23 cellular contexts compared by ENCODE assay signal in genomic region chr16:15810949-15811348, GRCh38. TPM values are rescaled to one million over a fixed set of nuclear protein-coding genes. Genes with fewer than 3 reads are reported as not detected.
DNase-seq lines count a peak whose midpoint lies in the region; ATAC-seq and TF ChIP-seq lines count a peak whose summit lies in the region.
"Had no signal": no experiment of that assay in that cellular context is flagged by ENCODE, and none has a peak within 500 bp of the region (broad histone marks: within the 10 kb centered on the region; RNA-seq: fewer than 3 reads in every experiment).

No MANE protein-coding gene starts in this region.

- DNase-seq in IMR-90 (no peak), prostate gland (ENCODE audit: low spot score) (no peak), transverse colon (no peak), lower leg skin (ENCODE audit: low spot score in 2 of 2) (no peak), HuH-7.5 (ENCODE audit: low spot score) (no peak)
- DNase-seq: activated CD4-positive, alpha-beta memory T cell treated with anti-CD3 and anti-CD28 coated beads, Interleukin-2, amount 10 ng/mL, durations not matched to agents 7 days and 5 days; activated CD4-positive, CD25-positive, alpha-beta regulatory T cell treated with anti-CD3 and anti-CD28 coated beads, Interleukin-2, amount 50 U/mL, for 72 hours; activated CD8-positive, alpha-beta memory T cell treated with anti-CD3 and anti-CD28 coated beads, Interleukin-2, amount 50 U/mL, for 4 hours; activated naive CD4-positive, alpha-beta T cell; activated naive CD8-positive, alpha-beta T cell treated with anti-CD3 and anti-CD28 coated beads, Interleukin-2, amount 50 U/mL, for 24 hours; immature natural killer cell; NCI-H146; NCI-H748 treated with DMSO at 0.1 percent for 48 hours; SHP77; stimulated activated naive B cell treated with anti-CD40 and anti-IgM and Interleukin-4, amounts not matched to agents 10 μg/mL and 1 μg/mL and 100 μg/mL, for 72 hours; T-helper 2 cell had no signal

- peaks cover 9% of the 10 kb centered on the region for H3K27me3 ChIP-seq in IMR-90 (ENCODE audit: control insufficient read depth, insufficient read depth, low read length)
- no peaks in the 10 kb centered on the region for H3K27me3 ChIP-seq in esophagus (ENCODE audit: control insufficient read depth in 1 of 2, insufficient read depth in 2 of 2, low read length in 2 of 2)
- H3K27me3 ChIP-seq in prostate gland (replicated peaks; ENCODE audit: insufficient read depth): no peaks in the 10 kb centered on the region
- no peaks in the 10 kb centered on the region for H3K27me3 ChIP-seq in transverse colon

- H3K18ac ChIP-seq in IMR-90 (ENCODE audit: low read depth, low read length): no peak overlapping the region

- no peak overlapping the region for H4K8ac ChIP-seq in IMR-90 (ENCODE audit: low read depth in 2 of 2, low read length in 2 of 2)

- 0 out of 2 replicates have a peak overlapping the region, but pooled peaks have one; percentile 5 for H2AK5ac ChIP-seq in IMR-90 (ENCODE audit: low read depth, low read length)

- H3K4me2 ChIP-seq in IMR-90 (ENCODE audit: low read depth, low read length): no peak overlapping the region

- TF ChIP-seq CTCF in IMR-90 (conservative IDR thresholded peaks at IDR 0.05; ENCODE audit: low read depth, low read length) (no peak), prostate gland (IDR thresholded peaks at IDR 0.05) (no peak), transverse colon (IDR thresholded peaks at IDR 0.05) (no peak), lower leg skin (IDR thresholded peaks at IDR 0.05) (no peak)

- H3K23ac ChIP-seq in IMR-90 (ENCODE audit: low read depth, low read length): no peak overlapping the region

- H3K9me1 ChIP-seq in IMR-90 (ENCODE audit: insufficient read depth, low read length): no peaks in the 10 kb centered on the region; the same call in 1 of the 2 replicates

- H3K4ac ChIP-seq in IMR-90 (ENCODE audit: low read depth, low read length): no peak overlapping the region

- H4K5ac ChIP-seq in IMR-90 (ENCODE audit: low read depth, low read length): no peak overlapping the region

- no peak overlapping the region for H3K56ac ChIP-seq in IMR-90 (ENCODE audit: extremely low read depth, insufficient read depth, low read length)

- no CpG with 5 or more reads among the region's 3 CpGs for WGBS in IMR-90 (ENCODE audit: extremely low coverage in 2 of 2, insufficient read length in 1 of 2), 2 experiments
- 77 to 90% methylated on average over 3 of the region's 3 CpGs for WGBS in esophagus, 2 donors
- 82% methylated on average over 3 of the region's 3 CpGs for WGBS in prostate gland
- 71 to 80% methylated on average over 1 to 3 of the region's 3 CpGs for WGBS in transverse colon (ENCODE audit: low coverage in 1 of 2), 2 donors
- WGBS in lower leg skin, 2 donors: 91 to 97% methylated on average over 3 of the region's 3 CpGs

- H2AFZ ChIP-seq in IMR-90 (replicated peaks; ENCODE audit: low read length, poor library complexity): no peak overlapping the region

- H2BK120ac ChIP-seq in IMR-90 (ENCODE audit: low read depth, low read length): no peak overlapping the region

- ATAC-seq in IMR-90 (ENCODE audit: low read depth) (no peak), HG02610 (IDR thresholded peaks at IDR 0.05; ENCODE audit: unreplicated experiment) (no peak)
- ATAC-seq: activated naive CD8-positive, alpha-beta T cell treated with anti-CD3 and anti-CD28 coated beads, Interleukin-2, amount 50 U/mL, for 24 hours; left colon; stimulated activated naive B cell treated with anti-CD40 and anti-IgM and Interleukin-4, amounts not matched to agents 10 μg/mL and 1 μg/mL and 100 μg/mL, for 72 hours had no signal

- no peak overlapping the region for H3K27ac ChIP-seq in IMR-90 (ENCODE audit: insufficient read depth, low read length)
- peak overlapping the region; percentile 33 to 61 for H3K27ac ChIP-seq in esophagus (ENCODE audit: low read depth in 2 of 2, low read length in 1 of 2)
- peak overlapping the region; percentile 0 to 71 for H3K27ac ChIP-seq in prostate gland
- peak overlapping the region; percentile 71 to 84 (median 74) for H3K27ac ChIP-seq in transverse colon
- H3K27ac ChIP-seq: suprapubic skin had no signal

- H3K14ac ChIP-seq in IMR-90 (replicated peaks; ENCODE audit: low read depth, low read length): no peak overlapping the region

- POLR2A ChIA-PET in IMR-90 (lab: Charles Lee; ENCODE audit: unreplicated experiment): no interaction called here

- TF ChIP-seq RAD21 in IMR-90 (IDR thresholded peaks at IDR 0.05; ENCODE audit: low read length): no peak

- H4K91ac ChIP-seq in IMR-90 (ENCODE audit: insufficient read depth, low read depth, low read length): no peak overlapping the region

- H3K79me1 ChIP-seq in IMR-90 (ENCODE audit: low read depth in 1 of 2, low read length in 2 of 2): no peaks in the 10 kb centered on the region

- H3K36me3 ChIP-seq in IMR-90 (ENCODE audit: control insufficient read depth, insufficient read depth, low read length) (no peaks in the 10 kb centered on the region), esophagus (ENCODE audit: control insufficient read depth in 2 of 2, insufficient read depth in 2 of 2, low read length in 1 of 2) (no peaks in the 10 kb centered on the region), prostate gland (no peaks in the 10 kb centered on the region), transverse colon (no peaks in the 10 kb centered on the region)
- H3K36me3 ChIP-seq: HAP-1, suprapubic skin had no signal

- TF ChIP-seq EP300 in transverse colon (IDR thresholded peaks at IDR 0.05; ENCODE audit: low read depth): no peak

- H3K4me3 ChIP-seq in IMR-90 (ENCODE audit: insufficient read depth, low read depth, low read length) (no peak overlapping the region), esophagus (ENCODE audit: low read depth in 1 of 2, low read length in 2 of 2) (no peak overlapping the region), prostate gland (no peak overlapping the region), transverse colon (no peak overlapping the region), lower leg skin (ENCODE audit: low read depth, poor library complexity, severe bottlenecking) (no peak overlapping the region)
- H3K4me3 ChIP-seq: HAP-1, suprapubic skin had no signal

- in situ Hi-C loops in IMR-90 (cut with MboI; ENCODE audit: low sequenced_read_pairs) (no loop called here), transverse colon (cut with MboI; ENCODE audit: low pct_ligation_motif_present in 1 of 4, low pct_unique_long_range_greater_than_20kb in 1 of 4, low sequenced_read_pairs in 3 of 4) (no loop called here)

- H3K9ac ChIP-seq in IMR-90 (ENCODE audit: low read depth, low read length): no peak overlapping the region

- H2AK9ac ChIP-seq in IMR-90 (replicated peaks; ENCODE audit: low read depth, low read length, poor library complexity): no peak overlapping the region

- H3K9me3 ChIP-seq in IMR-90 (ENCODE audit: control insufficient read depth, insufficient read depth, low read length) (peaks cover 5% of the 10 kb centered on the region), esophagus (ENCODE audit: control insufficient read depth in 2 of 2, insufficient read depth in 1 of 2, low read depth in 1 of 2, low read length in 1 of 2) (no peaks in the 10 kb centered on the region), prostate gland (no peaks in the 10 kb centered on the region), transverse colon (peaks cover 0 to 2% of the 10 kb centered on the region in 2 donors)

- H4K20me1 ChIP-seq in IMR-90 (ENCODE audit: insufficient read depth, low read length): no peaks in the 10 kb centered on the region

- H2BK5ac ChIP-seq in IMR-90 (ENCODE audit: low read depth, low read length, poor library complexity, severe bottlenecking): no peak overlapping the region

- no peak overlapping the region for H2BK15ac ChIP-seq in IMR-90 (ENCODE audit: low read depth, low read length)

- intact Hi-C loops in IMR-90 (cut with micrococcal nuclease) (no loop called here), prostate gland (cut with DNase I) (no loop called here), transverse colon (cut with DNase I; ENCODE audit: low total_unique reads) (no loop called here), lower leg skin (cut with DNase I; ENCODE audit: low total_unique reads) (no loop called here)

- CTCF ChIA-PET in IMR-90 (lab: Yijun Ruan, JAX): interaction anchor here (1.3 kb wide), 1 partner anchor 12 kb away, joined by 3 read pairs; no protein-coding TSS in a partner anchor

- TF ChIP-seq POLR2A in IMR-90 (IDR thresholded peaks at IDR 0.05; ENCODE audit: low read depth, low read length) (no peak), prostate gland (IDR thresholded peaks at IDR 0.05) (no peak), transverse colon (IDR thresholded peaks at IDR 0.05) (no peak), lower leg skin (IDR thresholded peaks at IDR 0.05) (no peak)

- peaks cover 16% of the 10 kb centered on the region for H3K4me1 ChIP-seq in IMR-90 (ENCODE audit: control insufficient read depth, insufficient read depth, low read length)
- no peaks in the 10 kb centered on the region for H3K4me1 ChIP-seq in esophagus (ENCODE audit: control insufficient read depth in 2 of 2, insufficient read depth in 2 of 2, low read length in 1 of 2)
- peaks cover 14% of the 10 kb centered on the region for H3K4me1 ChIP-seq in prostate gland (replicated peaks)
- peaks cover 11 to 42% (median 21%) of the 10 kb centered on the region in 4 donors for H3K4me1 ChIP-seq in transverse colon

- BruUV-seq in IMR-90 (replicated peaks; lab: Mats Ljungman, UMichigan): no TSS peak

- dilution Hi-C loops in IMR-90 (cut with HindIII; ENCODE audit: low sequenced_read_pairs, unreplicated experiment): no loop called here

- H2BK20ac ChIP-seq in IMR-90 (ENCODE audit: low read depth, low read length): no peak overlapping the region

TF ChIP-seq in IMR-90, 13 proteins besides CTCF, POLR2A, EP300 and RAD21 (continues in another document):
- TF ChIP-seq, protein P1, sequence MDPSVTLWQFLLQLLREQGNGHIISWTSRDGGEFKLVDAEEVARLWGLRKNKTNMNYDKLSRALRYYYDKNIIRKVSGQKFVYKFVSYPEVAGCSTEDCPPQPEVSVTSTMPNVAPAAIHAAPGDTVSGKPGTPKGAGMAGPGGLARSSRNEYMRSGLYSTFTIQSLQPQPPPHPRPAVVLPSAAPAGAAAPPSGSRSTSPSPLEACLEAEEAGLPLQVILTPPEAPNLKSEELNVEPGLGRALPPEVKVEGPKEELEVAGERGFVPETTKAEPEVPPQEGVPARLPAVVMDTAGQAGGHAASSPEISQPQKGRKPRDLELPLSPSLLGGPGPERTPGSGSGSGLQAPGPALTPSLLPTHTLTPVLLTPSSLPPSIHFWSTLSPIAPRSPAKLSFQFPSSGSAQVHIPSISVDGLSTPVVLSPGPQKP (IDR thresholded peaks at IDR 0.05; ENCODE audit: borderline replicate concordance, low read depth, low read length): no peak
- TF ChIP-seq NFE2L2 (IDR thresholded peaks at IDR 0.05; ENCODE audit: low read depth, low read length): no peak

RNA-seq across cellular contexts. Expression of gene MYH11, which starts 45.9 kb away (rescaled TPM):
- total RNA-seq in IMR-90 (2012; rRNA removed) (under 0.01 TPM in 2 replicates), prostate gland (1,000 to 10,000 TPM in 1 of 2 donors, 100 to 1,000 TPM in 1; 968 to 2,091 TPM), transverse colon (1,000 to 10,000 TPM in 2 of 4 donors, 100 to 1,000 TPM in 2; 619 to 1,914 (median 1,058) TPM), lower leg skin (100 to 1,000 TPM in 1 of 4 donors, 10 to 100 TPM in 3; 13.7 to 139 (median 39.0) TPM)
- polyA plus RNA-seq in IMR-90 (2012; rRNA removed) (0.03 and 0.12 TPM in 2 replicates), esophagus (100 to 1,000 TPM; 120 to 421 TPM)
- polyA plus RNA-seq in IMR-90 (2012; cell fraction: cytosol; rRNA removed): under 0.01 and 0.02 TPM in 2 replicates
- 0.01 and 0.02 TPM in 2 replicates for polyA plus RNA-seq in IMR-90 (2012; cell fraction: nucleus; rRNA removed; ENCODE audit: low replicate concordance)
- total RNA-seq: dermis microvascular lymphatic vessel endothelial cell, G401 had no signal

Comparison
In these comparisons a context has a peak if more than half of its experiments do, and no peak if none do; other contexts are left out.
1. RNA of gene MYH11, which starts 45.9 kb away (total RNA-seq): 968 to 2,091 TPM in prostate gland, 619 to 1,914 TPM in transverse colon and 13.7 to 139 TPM in lower leg skin; under 0.01 TPM in IMR-90; every median in the first group is over 10 times any median in the second.